ENCODE assay signal across 2 cellular contexts in the genomic region with DNA sequence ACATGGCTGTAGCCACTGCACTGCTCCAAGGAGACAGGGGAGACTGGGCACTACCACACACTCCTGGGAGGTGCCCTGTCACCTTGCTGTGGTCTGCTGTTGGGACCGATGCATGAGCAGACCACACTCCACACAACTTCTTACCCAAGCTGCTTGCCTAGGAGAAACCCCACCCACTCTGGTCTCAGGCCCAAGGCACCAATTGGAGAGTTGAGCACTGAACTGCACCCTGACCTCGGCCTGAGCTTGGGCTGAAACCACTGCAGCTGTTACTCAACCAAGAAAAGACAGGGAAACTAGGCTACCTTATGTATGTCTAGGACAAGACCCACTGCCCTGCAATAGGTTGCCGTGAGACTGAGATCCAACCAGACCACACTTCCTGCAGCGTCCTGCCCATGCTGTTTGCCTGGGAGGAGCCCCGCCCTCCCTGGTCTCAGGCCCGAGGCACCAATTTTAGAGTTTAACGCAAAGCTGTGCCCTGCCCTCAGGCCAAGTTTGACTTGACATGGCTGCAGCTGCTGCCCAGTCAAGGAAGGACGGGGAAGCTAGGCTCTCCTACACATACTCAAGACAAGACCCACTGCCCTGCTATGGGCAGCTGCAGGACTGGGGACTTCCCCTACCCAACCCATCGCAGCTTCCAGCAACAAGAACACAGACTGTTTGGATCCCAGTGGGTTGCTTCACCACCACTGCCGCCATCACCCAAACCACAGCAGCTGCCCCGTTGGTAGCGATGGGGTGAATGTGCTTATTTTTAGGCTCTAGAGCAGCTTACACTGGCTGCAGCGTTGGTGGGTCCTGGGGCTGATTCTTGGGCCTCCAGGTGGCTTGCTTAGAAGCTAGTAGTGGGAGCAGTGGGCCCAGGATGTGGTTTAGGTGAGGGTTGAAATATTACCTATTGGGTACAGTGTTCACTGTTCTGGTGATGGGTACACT.
TF ChIP-seq lines count a peak whose summit lies in the region.

No MANE protein-coding gene starts in this region.

TF ChIP-seq in IMR-90, 13 proteins besides CTCF, POLR2A, EP300 and RAD21:
- no peak for TF ChIP-seq USF2 (IDR thresholded peaks at IDR 0.05; ENCODE audit: low read depth, low read length)
- TF ChIP-seq MXI1 (IDR thresholded peaks at IDR 0.05; ENCODE audit: borderline replicate concordance, low read depth, low read length): no peak
- TF ChIP-seq, protein P1, sequence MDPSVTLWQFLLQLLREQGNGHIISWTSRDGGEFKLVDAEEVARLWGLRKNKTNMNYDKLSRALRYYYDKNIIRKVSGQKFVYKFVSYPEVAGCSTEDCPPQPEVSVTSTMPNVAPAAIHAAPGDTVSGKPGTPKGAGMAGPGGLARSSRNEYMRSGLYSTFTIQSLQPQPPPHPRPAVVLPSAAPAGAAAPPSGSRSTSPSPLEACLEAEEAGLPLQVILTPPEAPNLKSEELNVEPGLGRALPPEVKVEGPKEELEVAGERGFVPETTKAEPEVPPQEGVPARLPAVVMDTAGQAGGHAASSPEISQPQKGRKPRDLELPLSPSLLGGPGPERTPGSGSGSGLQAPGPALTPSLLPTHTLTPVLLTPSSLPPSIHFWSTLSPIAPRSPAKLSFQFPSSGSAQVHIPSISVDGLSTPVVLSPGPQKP (IDR thresholded peaks at IDR 0.05; ENCODE audit: borderline replicate concordance, low read depth, low read length): no peak
- TF ChIP-seq MAFK (IDR thresholded peaks at IDR 0.05; ENCODE audit: low read depth, low read length): no peak
- TF ChIP-seq BHLHE40 (IDR thresholded peaks at IDR 0.05; ENCODE audit: low read depth, low read length): no peak
- no peak for TF ChIP-seq CEBPB (IDR thresholded peaks at IDR 0.05; ENCODE audit: low read depth, low read length)
- no peak for TF ChIP-seq FOS (IDR thresholded peaks at IDR 0.05; ENCODE audit: low read depth, low read length)
- TF ChIP-seq SMC3 (IDR thresholded peaks at IDR 0.05; ENCODE audit: low read depth, low read length): no peak
- no peak for TF ChIP-seq MAZ (IDR thresholded peaks at IDR 0.05; ENCODE audit: borderline replicate concordance, low read depth, low read length)
- TF ChIP-seq CHD1 (IDR thresholded peaks at IDR 0.05; ENCODE audit: low read depth, low read length): no peak
- no peak for TF ChIP-seq NFE2L2 (IDR thresholded peaks at IDR 0.05; ENCODE audit: low read depth, low read length)
- TF ChIP-seq RFX5 (IDR thresholded peaks at IDR 0.05; ENCODE audit: low read depth, low read length): no peak
- no peak for TF ChIP-seq RCOR1 (IDR thresholded peaks at IDR 0.05; ENCODE audit: insufficient replicate concordance, low read length)

TF ChIP-seq in K562, 482 proteins besides CTCF, POLR2A, EP300 and RAD21:
- TF ChIP-seq RBBP5 (IDR thresholded peaks at IDR 0.05; ENCODE audit: borderline replicate concordance, insufficient read depth, low read length, poor library complexity, severe bottlenecking) (no peak), ZNF668 (CRISPR knock-in tag; IDR thresholded peaks at IDR 0.05) (no peak), NR2C2 (CRISPR knock-in tag; IDR thresholded peaks at IDR 0.05) (no peak), NR2C2 (tag; IDR thresholded peaks at IDR 0.05) (no peak), RBM25 (IDR thresholded peaks at IDR 0.05; ENCODE audit: low read depth, low read length, severe bottlenecking) (no peak), BDP1 (IDR thresholded peaks at IDR 0.05; ENCODE audit: insufficient read depth, insufficient read length) (no peak), EWSR1 (IDR thresholded peaks at IDR 0.05; ENCODE audit: borderline replicate concordance, low read depth, partially characterized antibody) (no peak), HNRNPUL1 (IDR thresholded peaks at IDR 0.05; ENCODE audit: low read length) (no peak), POLR2AphosphoS5 (IDR thresholded peaks at IDR 0.05; ENCODE audit: control insufficient read depth, insufficient read depth, low read depth, low read length) (no peak), PML (IDR thresholded peaks at IDR 0.05; ENCODE audit: low read length) (no peak), ZNF431 (CRISPR knock-in tag; IDR thresholded peaks at IDR 0.05) (no peak)
- TF ChIP-seq, protein P2, sequence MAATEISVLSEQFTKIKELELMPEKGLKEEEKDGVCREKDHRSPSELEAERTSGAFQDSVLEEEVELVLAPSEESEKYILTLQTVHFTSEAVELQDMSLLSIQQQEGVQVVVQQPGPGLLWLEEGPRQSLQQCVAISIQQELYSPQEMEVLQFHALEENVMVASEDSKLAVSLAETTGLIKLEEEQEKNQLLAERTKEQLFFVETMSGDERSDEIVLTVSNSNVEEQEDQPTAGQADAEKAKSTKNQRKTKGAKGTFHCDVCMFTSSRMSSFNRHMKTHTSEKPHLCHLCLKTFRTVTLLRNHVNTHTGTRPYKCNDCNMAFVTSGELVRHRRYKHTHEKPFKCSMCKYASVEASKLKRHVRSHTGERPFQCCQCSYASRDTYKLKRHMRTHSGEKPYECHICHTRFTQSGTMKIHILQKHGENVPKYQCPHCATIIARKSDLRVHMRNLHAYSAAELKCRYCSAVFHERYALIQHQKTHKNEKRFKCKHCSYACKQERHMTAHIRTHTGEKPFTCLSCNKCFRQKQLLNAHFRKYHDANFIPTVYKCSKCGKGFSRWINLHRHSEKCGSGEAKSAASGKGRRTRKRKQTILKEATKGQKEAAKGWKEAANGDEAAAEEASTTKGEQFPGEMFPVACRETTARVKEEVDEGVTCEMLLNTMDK (IDR thresholded peaks at IDR 0.05; ENCODE audit: borderline replicate concordance, insufficient read depth, low read depth, low read length, poor library complexity, severe bottlenecking): no peak
